19 cellular contexts compared by ENCODE assay signal in genomic region chr10:47397256-47397655, GRCh38. TPM values are rescaled to one million over a fixed set of nuclear protein-coding genes. Genes with fewer than 3 reads are reported as not detected.
DNase-seq lines count a peak whose midpoint lies in the region; ATAC-seq, FAIRE-seq and TF ChIP-seq lines count a peak whose summit lies in the region.
"Had no signal": no experiment of that assay in that cellular context is flagged by ENCODE, and none has a peak within 500 bp of the region (broad histone marks: within the 10 kb centered on the region; RNA-seq: fewer than 3 reads in every experiment).

No MANE protein-coding gene starts in this region.

- H2AFZ ChIP-seq in astrocyte (ENCODE audit: low read depth, low read length): no peak overlapping the region
- no peak overlapping the region for H2AFZ ChIP-seq in hepatocyte
- H2AFZ ChIP-seq in trophoblast cell (ENCODE audit: insufficient read depth, low read length, poor library complexity): no peak overlapping the region

- CTCF ChIA-PET in MCF 10A (lab: Yijun Ruan, JAX): interaction anchor here (0.8 kb wide), 1 partner anchor 36 kb away, joined by 3 read pairs; no protein-coding TSS in a partner anchor

- peaks cover 7% of the 10 kb centered on the region for H3K36me3 Mint-ChIP-seq in MCF 10A (ENCODE audit: insufficient read depth, unreplicated experiment)
- H3K36me3 Mint-ChIP-seq in astrocyte (ENCODE audit: low read depth, unreplicated experiment): peaks cover 4% of the 10 kb centered on the region
- H3K36me3 Mint-ChIP-seq: CD4-positive, CD25-positive, alpha-beta regulatory T cell had no signal

- H3K4me2 ChIP-seq in astrocyte (ENCODE audit: low read length) (no peak overlapping the region), hepatocyte (no peak overlapping the region), trophoblast cell (ENCODE audit: low read length) (no peak overlapping the region)
- H3K4me2 ChIP-seq: BLaER1 had no signal

- H3K27me3 ChIP-seq in breast epithelium (no peaks in the 10 kb centered on the region), astrocyte (ENCODE audit: insufficient read depth, low read length) (no peaks in the 10 kb centered on the region), hepatocyte (no peaks in the 10 kb centered on the region), trophoblast cell (ENCODE audit: insufficient read depth, low read length) (no peaks in the 10 kb centered on the region)
- H3K27me3 ChIP-seq: BLaER1 had no signal

- no peaks in the 10 kb centered on the region for H3K9me3 ChIP-seq in breast epithelium
- no peaks in the 10 kb centered on the region for H3K9me3 ChIP-seq in astrocyte (ENCODE audit: insufficient read depth, low read depth, low read length)
- no peaks in the 10 kb centered on the region for H3K9me3 ChIP-seq in hepatocyte (ENCODE audit: low read depth)
- H3K9me3 ChIP-seq in trophoblast cell (ENCODE audit: insufficient read depth, low read depth, low read length): peaks cover 3% of the 10 kb centered on the region
- H3K9me3 ChIP-seq: BLaER1 had no signal

- H4K20me1 ChIP-seq in astrocyte (ENCODE audit: insufficient read depth, low read length) (no peaks in the 10 kb centered on the region), hepatocyte (ENCODE audit: insufficient read depth, poor library complexity, severe bottlenecking) (no peaks in the 10 kb centered on the region)
- H4K20me1 ChIP-seq: BLaER1 had no signal

- H3K27ac Mint-ChIP-seq in MCF 10A (ENCODE audit: low read depth, unreplicated experiment) (peak overlapping the region; percentile 97), astrocyte (ENCODE audit: unreplicated experiment) (peak overlapping the region; percentile 18)
- H3K27ac Mint-ChIP-seq: CD4-positive, CD25-positive, alpha-beta regulatory T cell had no signal

- 52% methylated on average over 6 of the region's 6 CpGs for WGBS in hepatocyte (ENCODE audit: low lambda C conversion rate, missing lambda C conversion rate)
- no CpG with 5 or more reads among the region's 6 CpGs for WGBS in trophoblast cell (ENCODE audit: extremely low coverage, insufficient coverage, insufficient read length)

- H3K4me1 ChIP-seq in breast epithelium (no peaks in the 10 kb centered on the region), astrocyte (ENCODE audit: insufficient read depth, low read length) (peaks cover 7% of the 10 kb centered on the region), hepatocyte (ENCODE audit: insufficient read depth) (peaks cover 4% of the 10 kb centered on the region), trophoblast cell (ENCODE audit: control insufficient read depth in 1 of 2, insufficient read depth in 2 of 2, low read length in 2 of 2) (peaks cover 13 to 16% of the 10 kb centered on the region in 2 experiments)
- H3K4me1 ChIP-seq: BLaER1 had no signal

- H3K36me3 ChIP-seq in breast epithelium (no peaks in the 10 kb centered on the region), astrocyte (ENCODE audit: insufficient read depth, low read length) (no peaks in the 10 kb centered on the region), hepatocyte (replicated peaks; ENCODE audit: insufficient read depth, low read depth) (no peaks in the 10 kb centered on the region), trophoblast cell (ENCODE audit: control insufficient read depth in 1 of 2, insufficient read depth in 2 of 2, low read length in 2 of 2) (no peaks in the 10 kb centered on the region)
- H3K36me3 ChIP-seq: BLaER1 had no signal

- peak overlapping the region; percentile 32 for H4K8ac ChIP-seq in trophoblast cell (ENCODE audit: low read depth, low read length)

- H3K79me1 ChIP-seq in trophoblast cell (ENCODE audit: low read length): peaks cover 18% of the 10 kb centered on the region

- H2BK5ac ChIP-seq in trophoblast cell (ENCODE audit: low read depth, low read length, poor library complexity): peak overlapping the region; percentile 6

- H3K27me3 Mint-ChIP-seq in MCF 10A (ENCODE audit: insufficient read depth, unreplicated experiment) (no peaks in the 10 kb centered on the region), astrocyte (ENCODE audit: low read depth, unreplicated experiment) (no peaks in the 10 kb centered on the region)

- POLR2A ChIA-PET in MCF 10A (lab: Yijun Ruan, JAX): interaction anchor here (0.6 to 1.1 kb wide), 2 partner anchors 9 to 13 kb away, joined by 3 to 9 read pairs; partner anchors contain the start of gene ZNF488

- H4K12ac ChIP-seq in trophoblast cell (ENCODE audit: low read depth, low read length): no peak overlapping the region

- no peak for ATAC-seq in HG02798 (IDR thresholded peaks at IDR 0.05; ENCODE audit: poor library complexity, unreplicated experiment)
- ATAC-seq: GM12878, HCT116 had no signal

- intact Hi-C loops in MCF 10A (cut with micrococcal nuclease): no loop called here
- intact Hi-C loops in breast epithelium (cut with DNase I; ENCODE audit: low total_unique reads): no loop called here
- intact Hi-C loops in posterior vena cava (cut with DNase I): no loop called here

- H3K4me3 ChIP-seq in breast epithelium (no peak overlapping the region), astrocyte (ENCODE audit: insufficient read depth, low read depth, low read length) (no peak overlapping the region), hepatocyte (no peak overlapping the region), trophoblast cell (ENCODE audit: low read depth, low read length) (no peak overlapping the region)
- H3K4me3 ChIP-seq: BLaER1, GM12878 had no signal

- H3K9ac ChIP-seq in astrocyte (ENCODE audit: low read length) (no peak overlapping the region), trophoblast cell (ENCODE audit: low read length) (no peak overlapping the region)
- H3K9ac ChIP-seq: BLaER1 had no signal

- H3K4me3 Mint-ChIP-seq in MCF 10A (ENCODE audit: unreplicated experiment) (no peak overlapping the region), astrocyte (ENCODE audit: unreplicated experiment) (no peak overlapping the region)
- H3K4me3 Mint-ChIP-seq: CD4-positive, CD25-positive, alpha-beta regulatory T cell had no signal

- H4K91ac ChIP-seq in trophoblast cell (ENCODE audit: low read depth, low read length): peak overlapping the region; percentile 25

- H3K4me1 Mint-ChIP-seq in MCF 10A (ENCODE audit: insufficient read depth, unreplicated experiment) (peaks cover 20% of the 10 kb centered on the region), astrocyte (ENCODE audit: low read depth, unreplicated experiment) (peaks cover 16% of the 10 kb centered on the region)
- H3K4me1 Mint-ChIP-seq: CD4-positive, CD25-positive, alpha-beta regulatory T cell had no signal

- no peaks in the 10 kb centered on the region for H3K79me2 ChIP-seq in astrocyte (ENCODE audit: insufficient read depth, low read length)
- no peaks in the 10 kb centered on the region for H3K79me2 ChIP-seq in hepatocyte
- H3K79me2 ChIP-seq in trophoblast cell (ENCODE audit: control insufficient read depth, insufficient read depth, low read length, poor library complexity): peaks cover 2% of the 10 kb centered on the region

- no peaks in the 10 kb centered on the region for H3K9me3 Mint-ChIP-seq in MCF 10A (ENCODE audit: unreplicated experiment)
- peaks cover 12% of the 10 kb centered on the region for H3K9me3 Mint-ChIP-seq in astrocyte (ENCODE audit: unreplicated experiment)
- H3K9me3 Mint-ChIP-seq: CD4-positive, CD25-positive, alpha-beta regulatory T cell had no signal

- H3K18ac ChIP-seq in trophoblast cell (ENCODE audit: low read length): peak overlapping the region; percentile 41

- no TSS peak for BruUV-seq in MCF 10A (replicated peaks; lab: Mats Ljungman, UMichigan)

- no peak for FAIRE-seq in astrocyte (lab: Jason Lieb, UNC)
- FAIRE-seq: GM12878, GM18507 had no signal

- no peak overlapping the region for H3K14ac ChIP-seq in trophoblast cell (ENCODE audit: low read length)

- H2AK5ac ChIP-seq in trophoblast cell (ENCODE audit: low read length): no peak overlapping the region

- peak overlapping the region; percentile 68 for H2BK120ac ChIP-seq in trophoblast cell (ENCODE audit: insufficient read depth, low read length, poor library complexity)

- H3K27ac ChIP-seq in breast epithelium (no peak overlapping the region), astrocyte (ENCODE audit: low read depth, low read length) (no peak overlapping the region), hepatocyte (peak overlapping the region; percentile 39), trophoblast cell (ENCODE audit: low read depth, low read length) (peak overlapping the region; percentile 68)
- H3K27ac ChIP-seq: 22Rv1, BLaER1 had no signal

- no peak overlapping the region for H3K4ac ChIP-seq in trophoblast cell (ENCODE audit: low read depth, low read length)

- H3K9me2 ChIP-seq in hepatocyte (replicated peaks; ENCODE audit: insufficient read depth): no peaks in the 10 kb centered on the region

- H3K23ac ChIP-seq in trophoblast cell (ENCODE audit: low read length): no peak overlapping the region

- TF ChIP-seq POLR2A in breast epithelium (IDR thresholded peaks at IDR 0.05): no peak

- no peak overlapping the region for H2BK12ac ChIP-seq in trophoblast cell (ENCODE audit: low read length)

- DNase-seq in MCF 10A (ENCODE audit: unreplicated experiment): no peak
- no peak for DNase-seq in breast epithelium (ENCODE audit: low spot score in 2 of 2)
- no peak for DNase-seq in astrocyte (ENCODE audit: low read depth)
- DNase-seq in hepatocyte (ENCODE audit: low spot score): no peak
- no peak for DNase-seq in trophoblast cell
- no peak for DNase-seq in posterior vena cava (ENCODE audit: low spot score)
- no peak for DNase-seq in kidney glomerular epithelial cell (lab: John Stamatoyannopoulos, UW)
- DNase-seq: AML-193; CD4-positive, CD25-positive, alpha-beta regulatory T cell; DMS79 had no signal

- no peak for TF ChIP-seq CTCF in MCF 10A (IDR thresholded peaks at IDR 0.05; ENCODE audit: unreplicated experiment)
- TF ChIP-seq CTCF in breast epithelium (IDR thresholded peaks at IDR 0.05): no peak
- TF ChIP-seq CTCF in astrocyte (IDR thresholded peaks at IDR 0.05; ENCODE audit: insufficient read depth, low read depth, low read length): no peak
- TF ChIP-seq CTCF in hepatocyte (IDR thresholded peaks at IDR 0.05; ENCODE audit: poor library complexity): no peak

RNA-seq across cellular contexts. Expression of gene ZNF488, which starts 13.2 kb away (rescaled TPM):
- total RNA-seq in MCF 10A (2022) (0.12 TPM in 2 replicates), breast epithelium (under 1 TPM in 1 of 3 donors, not detected in 2; 0.44 TPM), astrocyte (0.94 and 1.4 TPM in 2 replicates), hepatocyte (1.2 and 2.0 TPM in 2 replicates), posterior vena cava (not detected)
- 1.8 and 2.5 TPM in 2 replicates for polyA plus RNA-seq in hepatocyte
- 34.5 and 39.7 TPM in 2 replicates for polyA plus RNA-seq in trophoblast cell (2013)
- total RNA-seq: CD4-positive, CD25-positive, alpha-beta regulatory T cell; G401; GM12878 had no signal
- polyA plus RNA-seq: CD4-positive, CD25-positive, alpha-beta regulatory T cell; GM12878 had no signal

RNA-seq across cellular contexts. Expression of gene RBP3, which starts 49.1 kb away (rescaled TPM):
- total RNA-seq in MCF 10A (2022) (not detected in 2 replicates), breast epithelium (not detected), astrocyte (not detected in 2 replicates), hepatocyte (0.53 and 0.56 TPM in 2 replicates), posterior vena cava (not detected)
- 1.1 and 1.3 TPM in 2 replicates for polyA plus RNA-seq in hepatocyte
- polyA plus RNA-seq in trophoblast cell (2013): not detected in 2 replicates
- total RNA-seq: A673; CD4-positive, CD25-positive, alpha-beta regulatory T cell; G401; GM12878; H4 had no signal
- polyA plus RNA-seq: CD4-positive, CD25-positive, alpha-beta regulatory T cell; GM12878 had no signal

Comparison
In these comparisons a context has a peak if more than half of its experiments do, and no peak if none do; other contexts are left out.
1. H3K27ac ChIP-seq: peak in hepatocyte (single experiment) and trophoblast cell (single experiment); none in breast epithelium (0 of 2) and astrocyte (single experiment).